Comparison of ENCODE assay signal across 2 cellular contexts in the genomic region with DNA sequence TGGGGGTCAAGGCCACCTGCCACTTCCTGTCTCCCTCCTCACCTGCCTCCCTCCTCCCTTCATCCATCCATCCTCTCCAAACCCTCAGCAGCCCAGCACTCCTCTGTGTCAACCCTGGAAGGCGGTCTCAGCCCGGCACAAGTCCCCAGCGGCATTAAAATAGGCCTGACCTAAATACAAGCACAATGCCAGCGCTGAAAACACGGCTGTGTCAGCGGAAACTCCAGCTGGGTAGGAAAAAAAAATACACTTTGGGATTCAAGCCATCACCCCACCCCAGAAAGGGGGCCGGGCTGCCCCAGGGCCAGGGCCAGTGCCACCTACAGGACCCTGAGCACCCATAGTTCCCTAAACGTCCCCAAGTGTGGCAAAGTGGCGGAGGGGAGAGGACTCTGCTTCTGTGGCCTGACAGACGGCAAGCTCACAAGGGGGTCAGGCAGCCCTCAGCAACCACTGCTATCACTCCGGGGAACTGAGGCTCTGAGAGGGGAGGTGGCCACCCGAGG.
TF ChIP-seq lines count a peak whose summit lies in the region.

No MANE protein-coding gene starts in this region.

TF ChIP-seq in A549, 52 proteins besides CTCF, POLR2A, EP300 and RAD21:
- TF ChIP-seq HDAC2 (IDR thresholded peaks at IDR 0.05) = no peak
- TF ChIP-seq NR3C1 (IDR thresholded peaks at IDR 0.05) = no peak
- no peak for TF ChIP-seq CHD2 (IDR thresholded peaks at IDR 0.05; ENCODE audit: low read length, partially characterized antibody)
- TF ChIP-seq, protein P1, sequence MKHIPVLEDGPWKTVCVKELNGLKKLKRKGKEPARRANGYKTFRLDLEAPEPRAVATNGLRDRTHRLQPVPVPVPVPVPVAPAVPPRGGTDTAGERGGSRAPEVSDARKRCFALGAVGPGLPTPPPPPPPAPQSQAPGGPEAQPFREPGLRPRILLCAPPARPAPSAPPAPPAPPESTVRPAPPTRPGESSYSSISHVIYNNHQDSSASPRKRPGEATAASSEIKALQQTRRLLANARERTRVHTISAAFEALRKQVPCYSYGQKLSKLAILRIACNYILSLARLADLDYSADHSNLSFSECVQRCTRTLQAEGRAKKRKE (CRISPR knock-in tag; IDR thresholded peaks at IDR 0.05; ENCODE audit: low read depth) = no peak
- TF ChIP-seq CEBPB (IDR thresholded peaks at IDR 0.05) = no peak
- no peak for TF ChIP-seq MAZ (IDR thresholded peaks at IDR 0.05; ENCODE audit: borderline replicate concordance, low read depth, low read length)
- TF ChIP-seq GATA3 (IDR thresholded peaks at IDR 0.05; ENCODE audit: borderline replicate concordance) = no peak
- TF ChIP-seq KDM5A (IDR thresholded peaks at IDR 0.05) = no peak
- no peak for TF ChIP-seq HOXB5 (CRISPR knock-in tag; IDR thresholded peaks at IDR 0.05)
- TF ChIP-seq CBX8 (IDR thresholded peaks at IDR 0.05) = no peak
- no peak for TF ChIP-seq BHLHE40 (IDR thresholded peaks at IDR 0.05; ENCODE audit: low read depth, low read length)
- no peak for TF ChIP-seq JUN (IDR thresholded peaks at IDR 0.05)
- no peak for TF ChIP-seq EHF (CRISPR knock-in tag; IDR thresholded peaks at IDR 0.05)
- no peak for TF ChIP-seq HOXB13 (CRISPR knock-in tag; IDR thresholded peaks at IDR 0.05; ENCODE audit: low read depth)
- TF ChIP-seq FOSB (CRISPR knock-in tag; IDR thresholded peaks at IDR 0.05) = no peak
- TF ChIP-seq KDM1A (IDR thresholded peaks at IDR 0.05; ENCODE audit: low read depth) = no peak
- no peak for TF ChIP-seq POLR2AphosphoS2 (conservative IDR thresholded peaks at IDR 0.05; ENCODE audit: low read length)
- TF ChIP-seq HEYL (CRISPR knock-in tag; IDR thresholded peaks at IDR 0.05) = no peak

TF ChIP-seq in IMR-90, 13 proteins besides CTCF, POLR2A, EP300 and RAD21:
- no peak for TF ChIP-seq CHD1 (IDR thresholded peaks at IDR 0.05; ENCODE audit: low read depth, low read length)
- TF ChIP-seq, protein P2, sequence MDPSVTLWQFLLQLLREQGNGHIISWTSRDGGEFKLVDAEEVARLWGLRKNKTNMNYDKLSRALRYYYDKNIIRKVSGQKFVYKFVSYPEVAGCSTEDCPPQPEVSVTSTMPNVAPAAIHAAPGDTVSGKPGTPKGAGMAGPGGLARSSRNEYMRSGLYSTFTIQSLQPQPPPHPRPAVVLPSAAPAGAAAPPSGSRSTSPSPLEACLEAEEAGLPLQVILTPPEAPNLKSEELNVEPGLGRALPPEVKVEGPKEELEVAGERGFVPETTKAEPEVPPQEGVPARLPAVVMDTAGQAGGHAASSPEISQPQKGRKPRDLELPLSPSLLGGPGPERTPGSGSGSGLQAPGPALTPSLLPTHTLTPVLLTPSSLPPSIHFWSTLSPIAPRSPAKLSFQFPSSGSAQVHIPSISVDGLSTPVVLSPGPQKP (IDR thresholded peaks at IDR 0.05; ENCODE audit: borderline replicate concordance, low read depth, low read length) = no peak
- TF ChIP-seq CEBPB (IDR thresholded peaks at IDR 0.05; ENCODE audit: low read depth, low read length) = no peak
- TF ChIP-seq RCOR1 (IDR thresholded peaks at IDR 0.05; ENCODE audit: insufficient replicate concordance, low read length) = no peak
- TF ChIP-seq, protein P3, sequence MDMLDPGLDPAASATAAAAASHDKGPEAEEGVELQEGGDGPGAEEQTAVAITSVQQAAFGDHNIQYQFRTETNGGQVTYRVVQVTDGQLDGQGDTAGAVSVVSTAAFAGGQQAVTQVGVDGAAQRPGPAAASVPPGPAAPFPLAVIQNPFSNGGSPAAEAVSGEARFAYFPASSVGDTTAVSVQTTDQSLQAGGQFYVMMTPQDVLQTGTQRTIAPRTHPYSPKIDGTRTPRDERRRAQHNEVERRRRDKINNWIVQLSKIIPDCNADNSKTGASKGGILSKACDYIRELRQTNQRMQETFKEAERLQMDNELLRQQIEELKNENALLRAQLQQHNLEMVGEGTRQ (IDR thresholded peaks at IDR 0.05; ENCODE audit: low read depth, low read length) = no peak
- no peak for TF ChIP-seq FOS (IDR thresholded peaks at IDR 0.05; ENCODE audit: low read depth, low read length)
- TF ChIP-seq BHLHE40 (IDR thresholded peaks at IDR 0.05; ENCODE audit: low read depth, low read length) = no peak
- no peak for TF ChIP-seq NFE2L2 (IDR thresholded peaks at IDR 0.05; ENCODE audit: low read depth, low read length)
- TF ChIP-seq MXI1 (IDR thresholded peaks at IDR 0.05; ENCODE audit: borderline replicate concordance, low read depth, low read length) = no peak
- TF ChIP-seq MAFK (IDR thresholded peaks at IDR 0.05; ENCODE audit: low read depth, low read length) = no peak
- TF ChIP-seq MAZ (IDR thresholded peaks at IDR 0.05; ENCODE audit: borderline replicate concordance, low read depth, low read length) = no peak
- no peak for TF ChIP-seq SMC3 (IDR thresholded peaks at IDR 0.05; ENCODE audit: low read depth, low read length)
- no peak for TF ChIP-seq RFX5 (IDR thresholded peaks at IDR 0.05; ENCODE audit: low read depth, low read length)
